Comparison of ENCODE assay signal across 15 cellular contexts in genomic region chr17:63419949-63420867, GRCh38. TPM values are rescaled to one million over a fixed set of nuclear protein-coding genes. Genes with fewer than 3 reads are reported as not detected.
DNase-seq lines count a peak whose midpoint lies in the region; ATAC-seq and TF ChIP-seq lines count a peak whose summit lies in the region.
"Had no signal": no experiment of that assay in that cellular context is flagged by ENCODE, and none has a peak within 500 bp of the region (broad histone marks: within the 10 kb centered on the region; RNA-seq: fewer than 3 reads in every experiment).

No MANE protein-coding gene starts in this region.

- peak overlapping the region; percentile 75 for H3K27ac Mint-ChIP-seq in activated CD4-positive, alpha-beta T cell treated with anti-CD3 and anti-CD28 coated beads for 36 hours
- H3K27ac Mint-ChIP-seq in activated naive CD8-positive, alpha-beta T cell treated with anti-CD3 and anti-CD28 coated beads for 36 hours: peak overlapping the region; percentile 65
- H3K27ac Mint-ChIP-seq in natural killer cell: peak overlapping the region; percentile 69 to 85
- H3K27ac Mint-ChIP-seq: activated B cell treated with CpG ODN at 0.5 μM for 24 hours had no signal

- H3K9me3 Mint-ChIP-seq in activated CD4-positive, alpha-beta T cell treated with anti-CD3 and anti-CD28 coated beads for 36 hours (ENCODE audit: low read depth): no peaks in the 10 kb centered on the region
- no peaks in the 10 kb centered on the region for H3K9me3 Mint-ChIP-seq in activated naive CD8-positive, alpha-beta T cell treated with anti-CD3 and anti-CD28 coated beads for 36 hours
- H3K9me3 Mint-ChIP-seq in natural killer cell: no peaks in the 10 kb centered on the region
- H3K9me3 Mint-ChIP-seq: activated B cell treated with CpG ODN at 0.5 μM for 24 hours, nephron progenitor cell had no signal

- no peaks in the 10 kb centered on the region for H3K27me3 Mint-ChIP-seq in activated CD4-positive, alpha-beta T cell treated with anti-CD3 and anti-CD28 coated beads for 36 hours
- no peaks in the 10 kb centered on the region for H3K27me3 Mint-ChIP-seq in activated naive CD8-positive, alpha-beta T cell treated with anti-CD3 and anti-CD28 coated beads for 36 hours
- H3K27me3 Mint-ChIP-seq in natural killer cell (ENCODE audit: low read depth in 2 of 2): no peaks in the 10 kb centered on the region

- POLR2A ChIA-PET in activated CD4-positive, alpha-beta T cell treated with anti-CD3 and anti-CD28 coated beads for 36 hours (lab: Charles Lee): no interaction called here

- peaks cover 12% of the 10 kb centered on the region for H3K4me1 Mint-ChIP-seq in activated CD4-positive, alpha-beta T cell treated with anti-CD3 and anti-CD28 coated beads for 36 hours
- H3K4me1 Mint-ChIP-seq in activated naive CD8-positive, alpha-beta T cell treated with anti-CD3 and anti-CD28 coated beads for 36 hours: peaks cover 11% of the 10 kb centered on the region
- H3K4me1 Mint-ChIP-seq in natural killer cell: peaks cover 12 to 16% of the 10 kb centered on the region in 2 donors
- H3K4me1 Mint-ChIP-seq: activated B cell treated with CpG ODN at 0.5 μM for 24 hours, nephron progenitor cell had no signal

- no peaks in the 10 kb centered on the region for H3K36me3 Mint-ChIP-seq in activated CD4-positive, alpha-beta T cell treated with anti-CD3 and anti-CD28 coated beads for 36 hours (ENCODE audit: low read depth)
- H3K36me3 Mint-ChIP-seq in activated naive CD8-positive, alpha-beta T cell treated with anti-CD3 and anti-CD28 coated beads for 36 hours: peaks cover 3% of the 10 kb centered on the region
- no peaks in the 10 kb centered on the region for H3K36me3 Mint-ChIP-seq in natural killer cell

- ATAC-seq in activated CD4-positive, alpha-beta T cell treated with anti-CD3 and anti-CD28 coated beads for 36 hours: peak; percentile 68
- peak in 2 of 3 donors; percentile 36 to 76 for ATAC-seq in natural killer cell

- TF ChIP-seq CTCF in natural killer cell (IDR thresholded peaks at IDR 0.05): no peak

- DNase-seq in activated CD4-positive, alpha-beta T cell treated with anti-CD3 and anti-CD28 coated beads for 36 hours: peak; percentile 67
- no peak for DNase-seq in activated CD4-positive, alpha-beta T cell treated with anti-CD3 and anti-CD28 coated beads for 1 hour
- DNase-seq in UCSD-AML1 (lab: John Stamatoyannopoulos, UW; ENCODE audit: unreplicated experiment): peak; percentile 88
- peak; percentile 37 for DNase-seq in activated naive CD8-positive, alpha-beta T cell treated with anti-CD3 and anti-CD28 coated beads for 36 hours
- DNase-seq in natural killer cell: no peak
- no peak for DNase-seq in DMS53 (lab: John Stamatoyannopoulos, UW)
- no peak for DNase-seq in NCI-H1105 (lab: John Stamatoyannopoulos, UW)
- DNase-seq in stimulated activated CD4-positive, alpha-beta T cell treated with anti-CD3 and anti-CD28 coated beads, Interleukin-2, amount 100 ng/mL, for 48 hours: no peak
- DNase-seq: activated B cell treated with CpG ODN at 0.5 μM for 24 hours, Calu3, NCI-H1694 treated with DMSO at 0.1 percent for 48 hours, NCI-H748 treated with DMSO at 0.1 percent for 48 hours, nephron progenitor cell, SHP77, trophoblast cell had no signal

- H3K4me3 Mint-ChIP-seq in activated CD4-positive, alpha-beta T cell treated with anti-CD3 and anti-CD28 coated beads for 36 hours: no peak overlapping the region
- peak overlapping the region; percentile 30 for H3K4me3 Mint-ChIP-seq in activated naive CD8-positive, alpha-beta T cell treated with anti-CD3 and anti-CD28 coated beads for 36 hours
- peak overlapping the region; percentile 47 for H3K4me3 Mint-ChIP-seq in natural killer cell
- H3K4me3 Mint-ChIP-seq: activated B cell treated with CpG ODN at 0.5 μM for 24 hours, nephron progenitor cell had no signal

- intact Hi-C loops in activated CD4-positive, alpha-beta T cell treated with anti-CD3 and anti-CD28 coated beads for 36 hours (cut with DNase I, micrococcal nuclease): loop anchor here (2.0 to 10.0 kb wide), 2 partner anchors 21 to 275 kb away; no protein-coding TSS in a partner anchor
- intact Hi-C loops in natural killer cell (cut with micrococcal nuclease): no loop called here

- CTCF ChIA-PET in activated CD4-positive, alpha-beta T cell treated with anti-CD3 and anti-CD28 coated beads for 36 hours (lab: Charles Lee): interaction anchor here (0.6 to 3.3 kb wide), 9 partner anchors 8 to 436 kb away, joined by 3 to 25 read pairs (median 4); no protein-coding TSS in a partner anchor

RNA-seq across cellular contexts. Expression of gene CYB561, which starts 25.9 kb away (rescaled TPM):
- 1 to 10 TPM; 2.5 to 3.0 TPM for total RNA-seq in activated CD4-positive, alpha-beta T cell treated with anti-CD3 and anti-CD28 coated beads for 36 hours
- 1 to 10 TPM; 1.1 to 2.2 TPM for total RNA-seq in activated naive CD8-positive, alpha-beta T cell treated with anti-CD3 and anti-CD28 coated beads for 36 hours
- total RNA-seq in natural killer cell: 10 to 100 TPM; 16.3 to 19.3 (median 19.2) TPM

RNA-seq across cellular contexts. Expression of gene ACE, which starts 56.7 kb away (rescaled TPM):
- total RNA-seq in activated CD4-positive, alpha-beta T cell treated with anti-CD3 and anti-CD28 coated beads for 36 hours: under 1 TPM; 0.26 to 0.46 TPM
- not detected for total RNA-seq in activated naive CD8-positive, alpha-beta T cell treated with anti-CD3 and anti-CD28 coated beads for 36 hours
- 1 to 10 TPM in 2 of 3 donors, under 1 TPM in 1; 0.86 to 1.2 (median 1.0) TPM for total RNA-seq in natural killer cell

Comparison
In these comparisons a context has a peak if more than half of its experiments do, and no peak if none do; other contexts are left out.
1. DNase-seq: peak in activated CD4-positive, alpha-beta T cell treated with anti-CD3 and anti-CD28 coated beads for 36 hours (single experiment), UCSD-AML1 (single experiment) and activated naive CD8-positive, alpha-beta T cell treated with anti-CD3 and anti-CD28 coated beads for 36 hours (single experiment); none in activated CD4-positive, alpha-beta T cell treated with anti-CD3 and anti-CD28 coated beads for 1 hour (single experiment), natural killer cell (single experiment), DMS53 (single experiment), NCI-H1105 (single experiment) and stimulated activated CD4-positive, alpha-beta T cell treated with anti-CD3 and anti-CD28 coated beads, Interleukin-2, amount 100 ng/mL, for 48 hours (0 of 2).
2. RNA of gene CYB561, which starts 25.9 kb away (total RNA-seq): 16.3 to 19.3 TPM in natural killer cell; 2.5 to 3.0 TPM in activated CD4-positive, alpha-beta T cell treated with anti-CD3 and anti-CD28 coated beads for 36 hours and 1.1 to 2.2 TPM in activated naive CD8-positive, alpha-beta T cell treated with anti-CD3 and anti-CD28 coated beads for 36 hours; every median in the first group is over 4 times any median in the second.
3. Peak in every context shown above with its lines, with median percentiles within 50 percentile points of each other: H3K27ac Mint-ChIP-seq.